8 cellular contexts compared by ENCODE assay signal in genomic region chr5:81778642-81779041, GRCh38. TPM values are rescaled to one million over a fixed set of nuclear protein-coding genes. Genes with fewer than 3 reads are reported as not detected.
DNase-seq lines count a peak whose midpoint lies in the region; ATAC-seq, FAIRE-seq and TF ChIP-seq lines count a peak whose summit lies in the region.

No MANE protein-coding gene starts in this region.

- H3K9me3 ChIP-seq in OCI-LY7 (ENCODE audit: low read length) (no peaks in the 10 kb centered on the region), endocrine pancreas (ENCODE audit: control insufficient read depth, low read length) (no peaks in the 10 kb centered on the region)

- H3K9me3 Mint-ChIP-seq in nephron progenitor cell: no peaks in the 10 kb centered on the region

- peaks cover 38% of the 10 kb centered on the region for H3K4me1 Mint-ChIP-seq in nephron progenitor cell

- ATAC-seq in HG02981 (IDR thresholded peaks at IDR 0.05; ENCODE audit: unreplicated experiment): no peak

- H3K36me3 ChIP-seq in OCI-LY7 (ENCODE audit: insufficient read depth, low read length) (no peaks in the 10 kb centered on the region), endocrine pancreas (ENCODE audit: control insufficient read depth, insufficient read depth, low read length) (no peaks in the 10 kb centered on the region)

- no peak overlapping the region for H3K9ac ChIP-seq in endocrine pancreas (ENCODE audit: control insufficient read depth, insufficient read depth, low read length)

- H3K27ac ChIP-seq in OCI-LY7 (ENCODE audit: low read depth, low read length, poor library complexity, severe bottlenecking): no peak overlapping the region

- H3K4me3 ChIP-seq in OCI-LY7 (ENCODE audit: low read depth, low read length, poor library complexity, severe bottlenecking) (peak overlapping the region; percentile 62), endocrine pancreas (ENCODE audit: control insufficient read depth, insufficient read depth, low read length) (peak overlapping the region; percentile 57)

- H3K4me3 Mint-ChIP-seq in nephron progenitor cell: no peak overlapping the region

- H3K27ac Mint-ChIP-seq in nephron progenitor cell: peak overlapping the region; percentile 7

- no peaks in the 10 kb centered on the region for H3K9me2 ChIP-seq in OCI-LY7 (ENCODE audit: insufficient read depth, low read length)

- H3K27me3 Mint-ChIP-seq in nephron progenitor cell (ENCODE audit: low read depth, poor library complexity): no peaks in the 10 kb centered on the region

- DNase-seq in Daoy (ENCODE audit: low read depth) (peak; percentile 37), OCI-LY7 (ENCODE audit: low spot score) (peak; percentile 31), nephron progenitor cell (no peak), frontal cortex (ENCODE audit: low spot score in 2 of 2) (no peak), head of caudate nucleus (no peak)
- no peak for DNase-seq in stimulated activated CD8-positive, alpha-beta memory T cell treated with anti-CD3 and anti-CD28 coated beads, Interleukin-4, amount 100 ng/mL, for 48 hours

- no peaks in the 10 kb centered on the region for H3K27me3 ChIP-seq in endocrine pancreas (ENCODE audit: control insufficient read depth, insufficient read depth, low read length)

- H2AFZ ChIP-seq in OCI-LY7 (ENCODE audit: low read length): peak overlapping the region; percentile 96

- no peaks in the 10 kb centered on the region for H4K20me1 ChIP-seq in OCI-LY7 (ENCODE audit: insufficient read depth, low read length)

- POLR2A ChIA-PET in OCI-LY7 (lab: Charles Lee): interaction anchor here (0.6 to 2.4 kb wide), 20 partner anchors 9 to 201 kb away, joined by 3 to 20 read pairs (median 5); partner anchors contain the start of gene SSBP2

- H3K36me3 Mint-ChIP-seq in nephron progenitor cell (ENCODE audit: low read depth): no peaks in the 10 kb centered on the region

- peak overlapping the region; percentile 82 for H3K4me2 ChIP-seq in OCI-LY7 (ENCODE audit: low read length)

- H3K4me1 ChIP-seq in OCI-LY7 (ENCODE audit: insufficient read depth, low read length, poor library complexity, severe bottlenecking) (peaks cover 17% of the 10 kb centered on the region), endocrine pancreas (ENCODE audit: control insufficient read depth, insufficient read depth, low read length) (peaks cover 12% of the 10 kb centered on the region)

- no TSS peak for BruUV-seq in OCI-LY7 (replicated peaks; lab: Mats Ljungman, UMichigan)

- CTCF ChIA-PET in OCI-LY7 (lab: Charles Lee; ENCODE audit: unreplicated experiment): interaction anchor here (0.9 to 1.2 kb wide), 3 partner anchors 12 to 73 kb away, joined by 3 to 5 read pairs (median 3); no protein-coding TSS in a partner anchor

- no peak for TF ChIP-seq CTCF in OCI-LY7 (conservative IDR thresholded peaks at IDR 0.05; ENCODE audit: low read length)
- TF ChIP-seq CTCF in nephron progenitor cell (IDR thresholded peaks at IDR 0.05): no peak

- intact Hi-C loops in OCI-LY7 (cut with micrococcal nuclease; ENCODE audit: unreplicated experiment): no loop called here
- intact Hi-C loops in head of caudate nucleus (cut with DNase I): no loop called here

- no peak for FAIRE-seq in frontal cortex (lab: Jason Lieb, UNC)

- H3K79me2 ChIP-seq in OCI-LY7 (ENCODE audit: insufficient read depth, low read depth, low read length): no peaks in the 10 kb centered on the region

RNA-seq across cellular contexts. Expression of gene SSBP2, which starts 27.7 kb away (rescaled TPM):
- total RNA-seq in Daoy (2014; rRNA removed; shearing (Covaris generic)): 15.0 and 21.0 TPM in 2 replicates
- total RNA-seq in OCI-LY7 (2014; rRNA removed; shearing (Covaris generic)): 131 and 172 TPM in 2 replicates
- total RNA-seq in OCI-LY7 (2022): 140 and 160 TPM in 2 replicates
- 266 TPM for total RNA-seq in frontal cortex

Comparison
In these comparisons a context has a peak if more than half of its experiments do, and no peak if none do; other contexts are left out.
1. DNase-seq: peak in Daoy (single experiment) and OCI-LY7 (single experiment); none in nephron progenitor cell (single experiment), stimulated activated CD8-positive, alpha-beta memory T cell treated with anti-CD3 and anti-CD28 coated beads, Interleukin-4, amount 100 ng/mL, for 48 hours (single experiment), frontal cortex (0 of 2) and head of caudate nucleus (0 of 42).